8 cellular contexts compared by ENCODE assay signal in genomic region chr17:489758-490329, GRCh38. TPM values are rescaled to one million over a fixed set of nuclear protein-coding genes. Genes with fewer than 3 reads are reported as not detected.
DNase-seq lines count a peak whose midpoint lies in the region; ATAC-seq and TF ChIP-seq lines count a peak whose summit lies in the region.

No MANE protein-coding gene starts in this region.

- peak overlapping the region; percentile 80 to 84 (median 83) for H3K4me3 Mint-ChIP-seq in nephron
- peak overlapping the region; percentile 85 for H3K4me3 Mint-ChIP-seq in type B pancreatic cell

- H3K36me3 Mint-ChIP-seq in nephron (ENCODE audit: low read depth) (no peaks in the 10 kb centered on the region), type B pancreatic cell (no peaks in the 10 kb centered on the region)

- H3K4me1 Mint-ChIP-seq in nephron, result peaks cover 8% of the 10 kb centered on the region
- no peaks in the 10 kb centered on the region for H3K4me1 Mint-ChIP-seq in type B pancreatic cell (ENCODE audit: unreplicated experiment)

- H3K4me3 ChIP-seq in AG10803 (ENCODE audit: low read length) (peak overlapping the region; percentile 68), epithelial cell of esophagus (ENCODE audit: low read length) (peak overlapping the region; percentile 28)

- H3K9me3 Mint-ChIP-seq in nephron, result no peaks in the 10 kb centered on the region
- no peaks in the 10 kb centered on the region for H3K9me3 Mint-ChIP-seq in type B pancreatic cell

- ATAC-seq in HG02588 (IDR thresholded peaks at IDR 0.05; ENCODE audit: unreplicated experiment), result peak; percentile 44

- H3K27me3 Mint-ChIP-seq in nephron (ENCODE audit: low read depth) (peaks cover 26% of the 10 kb centered on the region), type B pancreatic cell (peaks cover 17% of the 10 kb centered on the region)

- TF ChIP-seq CTCF in AG10803 (conservative IDR thresholded peaks at IDR 0.05; ENCODE audit: low read length), result no peak
- no peak for TF ChIP-seq CTCF in epithelial cell of esophagus (IDR thresholded peaks at IDR 0.05; ENCODE audit: insufficient read depth, low read depth, low read length, missing control alignments)
- TF ChIP-seq CTCF in nephron (IDR thresholded peaks at IDR 0.05; ENCODE audit: unreplicated experiment in 3 of 3), result no peak
- no peak for TF ChIP-seq CTCF in type B pancreatic cell (conservative IDR thresholded peaks at IDR 0.05)

- peak; percentile 58 for DNase-seq in AG10803 (ENCODE audit: low read depth)
- DNase-seq in activated CD4-positive, alpha-beta T cell treated with anti-CD3 and anti-CD28 coated beads, Interleukin-2, amount 50 U/mL, for 24 hours (ENCODE audit: low read depth in 1 of 2, low spot score in 1 of 2), result peak; percentile 14 to 41
- peak; percentile 20 for DNase-seq in epithelial cell of esophagus (ENCODE audit: low read depth)
- no peak for DNase-seq in type B pancreatic cell (ENCODE audit: extremely low spot score, unreplicated experiment)
- DNase-seq in hippocampal formation (lab: John Stamatoyannopoulos, UW), result no peak
- no peak for DNase-seq in effector CD8-positive, alpha-beta T cell (lab: John Stamatoyannopoulos, UW)

- no peak overlapping the region for H3K27ac Mint-ChIP-seq in nephron
- H3K27ac Mint-ChIP-seq in type B pancreatic cell, result no peak overlapping the region

RNA-seq across cellular contexts. Expression of gene RFLNB, which starts 44.1 kb away (rescaled TPM):
- total RNA-seq in type B pancreatic cell (ENCODE audit: low replicate concordance), result 6.0 and 22.0 TPM in 2 replicates

Comparison
In these comparisons a context has a peak if more than half of its experiments do, and no peak if none do; other contexts are left out.
1. DNase-seq: peak in AG10803 (single experiment), activated CD4-positive, alpha-beta T cell treated with anti-CD3 and anti-CD28 coated beads, Interleukin-2, amount 50 U/mL, for 24 hours (2 of 2) and epithelial cell of esophagus (single experiment); none in type B pancreatic cell (single experiment), hippocampal formation (0 of 2) and effector CD8-positive, alpha-beta T cell (single experiment).